11 cellular contexts compared by ENCODE assay signal in the genomic region with DNA sequence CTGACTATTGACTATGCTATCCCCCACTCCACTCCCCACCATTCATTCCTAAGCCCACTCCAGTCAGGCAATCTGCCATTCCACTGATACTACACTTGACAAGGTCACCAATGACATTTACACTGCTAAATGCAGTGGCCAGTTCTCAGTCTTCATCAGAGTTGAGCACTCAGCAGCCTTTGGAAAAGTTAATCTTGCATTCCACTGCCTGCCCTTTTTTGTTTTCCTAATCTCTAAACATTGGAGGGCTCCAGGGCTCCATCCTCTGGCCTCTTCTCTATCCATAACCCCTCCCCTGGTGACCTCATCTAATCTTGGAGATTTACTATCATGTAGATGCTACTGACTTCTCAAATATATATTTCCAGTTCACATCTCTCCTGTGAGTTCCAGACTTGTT.
"Had no signal": no experiment of that assay in that cellular context is flagged by ENCODE, and none has a peak within 500 bp of the region (broad histone marks: within the 10 kb centered on the region; RNA-seq: fewer than 3 reads in every experiment).

No MANE protein-coding gene starts in this region.

- H3K27me3 Mint-ChIP-seq: activated CD4-positive, alpha-beta T cell treated with anti-CD3 and anti-CD28 coated beads, Interleukin-2, amount 10 ng/mL, durations not matched to agents 7 days and 5 days had no signal

- H3K27ac ChIP-seq: ascending aorta, breast epithelium, psoas muscle, sigmoid colon, spleen, thyroid gland had no signal

- H3K4me3 Mint-ChIP-seq: activated CD4-positive, alpha-beta T cell treated with anti-CD3 and anti-CD28 coated beads, Interleukin-2, amount 10 ng/mL, durations not matched to agents 7 days and 5 days; activated T-helper 1 cell treated with anti-CD3 and anti-CD28 coated beads, Interleukin-12 subunit alpha, Interleukin-12 subunit beta, Interleukin-2, Interleukin-4 antibody, amounts not matched to agents 30 ng/mL and 10 ng/mL and 1 ng/mL, durations not matched to agents 14 hours and 24 hours and 36 hours; nephron; T-helper 2 cell treated with Interferon-gamma antibody and Interleukin-4, amounts not matched to agents 5 μg/mL and 100 μg/mL, for 36 hours had no signal

- H3K9me3 Mint-ChIP-seq: activated T-helper 1 cell treated with anti-CD3 and anti-CD28 coated beads, Interleukin-12 subunit alpha, Interleukin-12 subunit beta, Interleukin-2, Interleukin-4 antibody, amounts not matched to agents 30 ng/mL and 10 ng/mL and 1 ng/mL, durations not matched to agents 14 hours and 24 hours and 36 hours had no signal

- ATAC-seq: psoas muscle had no signal

- H3K4me3 ChIP-seq: ascending aorta, breast epithelium, psoas muscle, sigmoid colon, spleen, thyroid gland had no signal

- H3K4me1 ChIP-seq: ascending aorta, breast epithelium, psoas muscle, sigmoid colon, thyroid gland had no signal

- H3K36me3 ChIP-seq: ascending aorta, breast epithelium, sigmoid colon, spleen, thyroid gland had no signal

- H3K27me3 ChIP-seq: ascending aorta, breast epithelium, sigmoid colon, spleen, thyroid gland had no signal

- H3K9me3 ChIP-seq: ascending aorta, breast epithelium, psoas muscle, sigmoid colon, spleen, thyroid gland had no signal

- DNase-seq: activated CD4-positive, alpha-beta T cell treated with anti-CD3 and anti-CD28 coated beads, Interleukin-2, amount 10 ng/mL, durations not matched to agents 7 days and 5 days; hippocampal formation; psoas muscle; sigmoid colon; spleen; thyroid gland had no signal

- H3K4me1 Mint-ChIP-seq: nephron had no signal

- H3K27ac Mint-ChIP-seq: activated CD4-positive, alpha-beta T cell treated with anti-CD3 and anti-CD28 coated beads, Interleukin-2, amount 10 ng/mL, durations not matched to agents 7 days and 5 days; activated T-helper 1 cell treated with anti-CD3 and anti-CD28 coated beads, Interleukin-12 subunit alpha, Interleukin-12 subunit beta, Interleukin-2, Interleukin-4 antibody, amounts not matched to agents 30 ng/mL and 10 ng/mL and 1 ng/mL, durations not matched to agents 14 hours and 24 hours and 36 hours; nephron; T-helper 2 cell treated with Interferon-gamma antibody and Interleukin-4, amounts not matched to agents 5 μg/mL and 100 μg/mL, for 36 hours had no signal
